ENCODE assay signal across 16 cellular contexts in genomic region chr21:17372200-17372599, GRCh38.
DNase-seq lines count a peak whose midpoint lies in the region; ATAC-seq, FAIRE-seq and TF ChIP-seq lines count a peak whose summit lies in the region.
"Had no signal": no experiment of that assay in that cellular context is flagged by ENCODE, and none has a peak within 500 bp of the region (broad histone marks: within the 10 kb centered on the region; RNA-seq: fewer than 3 reads in every experiment).

No MANE protein-coding gene starts in this region.

- CTCF ChIA-PET in PC-9 (lab: Charles Lee) (no interaction called here), endothelial cell of umbilical vein (lab: Charles Lee) (interaction anchor here (0.8 to 1.2 kb wide), 3 partner anchors 15 to 199 kb away, joined by 3 to 4 read pairs (median 3); no protein-coding TSS in a partner anchor)

- H3K27ac ChIP-seq in 22Rv1: peak overlapping the region; percentile 37
- H3K27ac ChIP-seq in PC-9: peak overlapping the region; percentile 86
- peak overlapping the region; percentile 53 for H3K27ac ChIP-seq in endothelial cell of umbilical vein (ENCODE audit: insufficient read depth, low read depth, low read length)
- peak overlapping the region in 1 of 2 donors; percentile 22 for H3K27ac ChIP-seq in left lung
- H3K27ac ChIP-seq: BLaER1 had no signal

- H3K27me3 ChIP-seq in PC-9 (ENCODE audit: insufficient read depth, low read depth) (no peaks in the 10 kb centered on the region), endothelial cell of umbilical vein (ENCODE audit: control insufficient read depth in 2 of 2, insufficient read depth in 2 of 2, low read length in 2 of 2) (no peaks in the 10 kb centered on the region), left lung (no peaks in the 10 kb centered on the region)
- H3K27me3 ChIP-seq: BLaER1 had no signal

- POLR2A ChIA-PET in PC-9 (lab: Charles Lee; ENCODE audit: unreplicated experiment) (interaction anchor here (0.6 kb wide), 1 partner anchor 219 kb away, joined by 3 read pairs; no protein-coding TSS in a partner anchor), endothelial cell of umbilical vein (lab: Charles Lee) (no interaction called here)

- DNase-seq in PC-9 (no peak), endothelial cell of umbilical vein (ENCODE audit: low read depth, low spot score) (no peak), left lung (no peak), NCI-H1930 (lab: John Stamatoyannopoulos, UW) (no peak), NCI-H1417 (lab: John Stamatoyannopoulos, UW) (no peak), nucleus accumbens (lab: John Stamatoyannopoulos, UW) (no peak)
- DNase-seq: 8988T; AML-193; CD8-positive, alpha-beta memory T cell; DMS53; GF-D8; HCEC 1CT had no signal

- H3K9ac ChIP-seq in endothelial cell of umbilical vein (replicated peaks; ENCODE audit: extremely low read depth, insufficient read depth, low read length): no peak overlapping the region
- H3K9ac ChIP-seq: BLaER1 had no signal

- TF ChIP-seq CTCF in 22Rv1 (IDR thresholded peaks at IDR 0.05): no peak
- TF ChIP-seq CTCF in PC-9 (conservative IDR thresholded peaks at IDR 0.05): no peak
- TF ChIP-seq CTCF in endothelial cell of umbilical vein (IDR thresholded peaks at IDR 0.05; ENCODE audit: extremely low read depth in 1 of 2, insufficient read depth in 1 of 2, low read depth in 1 of 2, low read length in 2 of 2): no peak
- TF ChIP-seq CTCF in left lung (IDR thresholded peaks at IDR 0.05): no peak

- no peaks in the 10 kb centered on the region for H3K9me2 ChIP-seq in PC-9 (ENCODE audit: insufficient read depth)

- no peaks in the 10 kb centered on the region for H4K20me1 ChIP-seq in PC-9 (ENCODE audit: insufficient read depth)
- no peaks in the 10 kb centered on the region for H4K20me1 ChIP-seq in endothelial cell of umbilical vein (replicated peaks; ENCODE audit: control insufficient read depth, extremely low read depth, insufficient read depth, low read length)
- H4K20me1 ChIP-seq: BLaER1 had no signal

- H2AFZ ChIP-seq in PC-9: no peak overlapping the region
- H2AFZ ChIP-seq in endothelial cell of umbilical vein (ENCODE audit: low read depth, low read length): no peak overlapping the region

- TF ChIP-seq POLR2A in endothelial cell of umbilical vein (IDR thresholded peaks at IDR 0.05; ENCODE audit: low read depth, low read length): no peak

- intact Hi-C loops in PC-9 (cut with micrococcal nuclease; ENCODE audit: unreplicated experiment): loop anchor here (5.0 kb wide), 1 partner anchor 140 kb away; the partner anchor contains the start of gene CXADR
- intact Hi-C loops in endothelial cell of umbilical vein (cut with micrococcal nuclease): no loop called here
- intact Hi-C loops in left lung (cut with DNase I): no loop called here

- peak overlapping the region; percentile 48; the same call in 1 of the 2 replicates for H3K4me2 ChIP-seq in PC-9
- H3K4me2 ChIP-seq in endothelial cell of umbilical vein (ENCODE audit: insufficient read depth, low read length): no peak overlapping the region
- H3K4me2 ChIP-seq: BLaER1 had no signal

- peak; percentile 70 for ATAC-seq in left lung
- ATAC-seq in GM21390 (IDR thresholded peaks at IDR 0.05; ENCODE audit: unreplicated experiment): no peak

- H3K79me2 ChIP-seq in PC-9 (ENCODE audit: low read depth): no peaks in the 10 kb centered on the region
- H3K79me2 ChIP-seq in endothelial cell of umbilical vein (ENCODE audit: control insufficient read depth, insufficient read depth, low read length): no peaks in the 10 kb centered on the region

- no peaks in the 10 kb centered on the region for H3K9me3 ChIP-seq in PC-9 (ENCODE audit: insufficient read depth, low read depth)
- no peaks in the 10 kb centered on the region for H3K9me3 ChIP-seq in endothelial cell of umbilical vein (replicated peaks; ENCODE audit: control insufficient read depth, insufficient read depth, low read length)
- no peaks in the 10 kb centered on the region for H3K9me3 ChIP-seq in left lung
- H3K9me3 ChIP-seq: BLaER1 had no signal

- H3F3A ChIP-seq in PC-9 (ENCODE audit: insufficient read depth, low read depth): peaks cover 3% of the 10 kb centered on the region; the same call in 1 of the 2 replicates

- dilution Hi-C loops in endothelial cell of umbilical vein (cut with MboI; ENCODE audit: extremely low pct_ligation_motif_present, low sequenced_read_pairs): no loop called here

- H3K4me1 ChIP-seq in PC-9 (replicated peaks; ENCODE audit: insufficient read depth) (peaks cover 27% of the 10 kb centered on the region), endothelial cell of umbilical vein (ENCODE audit: control insufficient read depth, extremely low read depth, insufficient read depth, low read length) (peaks cover 17% of the 10 kb centered on the region), left lung (no peaks in the 10 kb centered on the region)
- H3K4me1 ChIP-seq: BLaER1 had no signal

- H3K9me1 ChIP-seq in endothelial cell of umbilical vein (replicated peaks; ENCODE audit: control insufficient read depth, extremely low read depth, insufficient read depth, low read length): no peaks in the 10 kb centered on the region

- H3K36me3 ChIP-seq in PC-9 (ENCODE audit: low read depth) (no peaks in the 10 kb centered on the region), endothelial cell of umbilical vein (ENCODE audit: control insufficient read depth in 2 of 2, extremely low read depth in 1 of 2, insufficient read depth in 2 of 2, low read length in 2 of 2) (no peaks in the 10 kb centered on the region), left lung (no peaks in the 10 kb centered on the region)
- H3K36me3 ChIP-seq: BLaER1 had no signal

- BruUV-seq in PC-9 (replicated peaks; lab: Mats Ljungman, UMichigan) (no TSS peak), endothelial cell of umbilical vein (replicated peaks; lab: Mats Ljungman, UMichigan) (no TSS peak)

- H3K4me3 ChIP-seq in PC-9 (no peak overlapping the region), endothelial cell of umbilical vein (replicated peaks in 1 of 3; ENCODE audit: insufficient read depth in 1 of 3, low read depth in 1 of 3, low read length in 3 of 3) (no peak overlapping the region), left lung (no peak overlapping the region)
- H3K4me3 ChIP-seq: BLaER1 had no signal

- no peak for FAIRE-seq in endothelial cell of umbilical vein (lab: Jason Lieb, UNC)
- FAIRE-seq: GM19239 had no signal

TF ChIP-seq in endothelial cell of umbilical vein, 7 proteins besides CTCF, POLR2A, EP300 and RAD21:
- TF ChIP-seq JUN (IDR thresholded peaks at IDR 0.05; ENCODE audit: borderline replicate concordance, insufficient read depth, insufficient read length, low read depth): no peak
- TF ChIP-seq MAX (IDR thresholded peaks at IDR 0.05; ENCODE audit: insufficient read depth, insufficient read length): no peak
- TF ChIP-seq EZH2 (IDR thresholded peaks at IDR 0.05; ENCODE audit: borderline replicate concordance, low read depth, low read length, severe bottlenecking): no peak
- TF ChIP-seq POLR2AphosphoS5 (IDR thresholded peaks at IDR 0.05; ENCODE audit: insufficient read depth, low read depth, low read length): no peak
- no peak for TF ChIP-seq GATA2 (IDR thresholded peaks at IDR 0.05; ENCODE audit: insufficient read depth, insufficient read length, low read depth, low read length)
- TF ChIP-seq MYC (IDR thresholded peaks at IDR 0.05; ENCODE audit: low read depth, low read length): no peak
- TF ChIP-seq FOS (IDR thresholded peaks at IDR 0.05; ENCODE audit: borderline replicate concordance, insufficient read depth, low read length): no peak
TF ChIP-seq in endothelial cell of umbilical vein: peak in this region for 0.
